Comparison of ENCODE assay signal across 1 cellular context in genomic region chr16:57104706-57105105, GRCh38.
TF ChIP-seq lines count a peak whose summit lies in the region.

No MANE protein-coding gene starts in this region.

TF ChIP-seq in HepG2, 621 proteins besides CTCF, POLR2A, EP300 and RAD21:
- TF ChIP-seq HNRNPLL (IDR thresholded peaks at IDR 0.05; ENCODE audit: low read depth, low read length, poor library complexity, severe bottlenecking) (no peak), ZNF674 (CRISPR knock-in tag; IDR thresholded peaks at IDR 0.05; ENCODE audit: low read depth) (no peak), ZNF552 (CRISPR knock-in tag; IDR thresholded peaks at IDR 0.05; ENCODE audit: borderline replicate concordance) (no peak), CSRNP2 (CRISPR knock-in tag; conservative IDR thresholded peaks at IDR 0.05; ENCODE audit: low read depth) (no peak), ZNF513 (CRISPR knock-in tag; conservative IDR thresholded peaks at IDR 0.05) (no peak), ERF (CRISPR knock-in tag; IDR thresholded peaks at IDR 0.05) (no peak), ZFYVE20 (CRISPR knock-in tag; IDR thresholded peaks at IDR 0.05; ENCODE audit: borderline replicate concordance, low read depth) (no peak), ZNF331 (CRISPR knock-in tag; IDR thresholded peaks at IDR 0.05) (no peak)
